ENCODE assay signal across 1 cellular context in the genomic region with DNA sequence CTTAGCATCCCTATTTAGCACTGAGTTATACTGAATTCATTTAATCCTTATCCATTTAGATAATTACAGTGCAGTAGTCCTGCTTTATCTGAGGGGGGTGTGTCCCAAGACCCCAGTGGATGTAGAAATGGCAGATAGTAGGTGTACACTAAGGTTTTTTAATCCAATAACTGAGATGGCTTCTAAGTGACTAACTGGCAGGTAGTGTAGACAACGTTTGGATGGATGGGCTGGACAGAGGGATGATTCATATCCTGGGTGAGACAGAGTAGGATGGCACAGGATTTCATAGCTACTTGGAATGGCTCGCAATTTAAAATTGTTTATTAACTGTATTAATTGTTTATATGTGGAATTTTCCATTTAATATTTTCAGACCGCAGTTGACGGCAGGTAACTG.
A peak's percentile ranks its signal among the peaks of the same experiment; 100 is the strongest.
TF ChIP-seq lines count a peak whose summit lies in the region.

No MANE protein-coding gene starts in this region.

TF ChIP-seq in SK-N-SH, 30 proteins besides CTCF, POLR2A, EP300 and RAD21 (continued from another document):
- TF ChIP-seq RXRA (IDR thresholded peaks at IDR 0.05; ENCODE audit: borderline replicate concordance, low read depth), result no peak
- peak; percentile 28; the same call in 1 of the 2 replicates for TF ChIP-seq TCF12 (IDR thresholded peaks at IDR 0.05)
- no peak for TF ChIP-seq TEAD4 (IDR thresholded peaks at IDR 0.05; ENCODE audit: borderline replicate concordance, insufficient read depth)
TF ChIP-seq in SK-N-SH: peak in this region for 5.
